Comparison of ENCODE assay signal across 21 cellular contexts in the genomic region with DNA sequence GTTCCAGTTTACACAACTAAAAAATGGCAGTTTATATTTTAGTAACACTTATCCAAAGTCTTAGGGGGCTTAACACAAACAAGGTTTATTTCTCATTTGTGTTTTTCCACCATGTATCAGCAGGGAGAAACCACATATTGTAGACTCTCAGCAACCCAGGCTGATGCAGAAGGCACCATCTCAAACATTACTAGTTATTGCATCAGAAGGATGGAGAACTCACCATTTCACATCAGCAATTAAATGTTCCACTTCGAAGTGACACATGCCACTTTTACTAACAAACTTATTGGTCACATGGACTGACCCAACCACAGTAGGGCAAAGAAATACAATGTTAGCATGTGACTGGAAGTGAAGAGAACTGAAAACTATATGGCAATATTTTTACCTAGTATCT.
"Had no signal": no experiment of that assay in that cellular context is flagged by ENCODE, and none has a peak within 500 bp of the region (broad histone marks: within the 10 kb centered on the region; RNA-seq: fewer than 3 reads in every experiment).

No MANE protein-coding gene starts in this region.

- H3K4me1 ChIP-seq: prostate gland, right atrium auricular region, tibial nerve had no signal

- H3K36me3 Mint-ChIP-seq: naive thymus-derived CD8-positive, alpha-beta T cell; stimulated activated effector memory CD8-positive, alpha-beta T cell treated with anti-CD3 and anti-CD28 coated beads, Interleukin-12 subunit alpha, Interleukin-12 subunit beta, amount 100 ng/mL, for 72 hours had no signal

- DNase-seq: cortex of kidney; effector CD4-positive, alpha-beta T cell; foreskin fibroblast; gastrocnemius medialis; head of caudate nucleus; left ventricle myocardium superior; lower lobe of right lung; naive thymus-derived CD8-positive, alpha-beta T cell; nephron progenitor cell; nucleus accumbens; stimulated activated CD4-positive, alpha-beta T cell treated with anti-CD3 and anti-CD28 coated beads, Interleukin-2, amount 100 ng/mL, for 24 hours; stimulated activated CD4-positive, alpha-beta T cell treated with anti-CD3 and anti-CD28 coated beads, Interleukin-4, amount 100 ng/mL, for 24 hours; stimulated activated naive CD4-positive, alpha-beta T cell treated with Interleukin-2 at 50 U/mL for 16 hours; upper lobe of left lung had no signal

- H3K27me3 ChIP-seq: gastrocnemius medialis, right atrium auricular region, tibial nerve, upper lobe of left lung had no signal

- H3K9me3 ChIP-seq: gastrocnemius medialis, lower lobe of right lung, prostate gland, right atrium auricular region, thoracic aorta, tibial nerve, upper lobe of left lung had no signal

- H3K4me1 Mint-ChIP-seq: naive thymus-derived CD8-positive, alpha-beta T cell; nephron progenitor cell; stimulated activated effector memory CD8-positive, alpha-beta T cell treated with anti-CD3 and anti-CD28 coated beads, Interleukin-12 subunit alpha, Interleukin-12 subunit beta, amount 100 ng/mL, for 72 hours had no signal

- H3K27ac Mint-ChIP-seq: naive thymus-derived CD8-positive, alpha-beta T cell; nephron progenitor cell; stimulated activated effector memory CD8-positive, alpha-beta T cell treated with anti-CD3 and anti-CD28 coated beads, Interleukin-12 subunit alpha, Interleukin-12 subunit beta, amount 100 ng/mL, for 72 hours had no signal

- H3K27ac ChIP-seq: gastrocnemius medialis, lower lobe of right lung, prostate gland, right atrium auricular region, thoracic aorta, tibial nerve, upper lobe of left lung had no signal

- H3K4me3 Mint-ChIP-seq: naive thymus-derived CD8-positive, alpha-beta T cell; nephron progenitor cell; stimulated activated effector memory CD8-positive, alpha-beta T cell treated with anti-CD3 and anti-CD28 coated beads, Interleukin-12 subunit alpha, Interleukin-12 subunit beta, amount 100 ng/mL, for 72 hours had no signal

- H3K9me3 Mint-ChIP-seq: naive thymus-derived CD8-positive, alpha-beta T cell; nephron progenitor cell; stimulated activated effector memory CD8-positive, alpha-beta T cell treated with anti-CD3 and anti-CD28 coated beads, Interleukin-12 subunit alpha, Interleukin-12 subunit beta, amount 100 ng/mL, for 72 hours had no signal

- H3K36me3 ChIP-seq: gastrocnemius medialis, lower lobe of right lung, prostate gland, right atrium auricular region, thoracic aorta, tibial nerve, upper lobe of left lung had no signal

- ATAC-seq: esophagus mucosa; gastrocnemius medialis; left ventricle myocardium superior; lower lobe of right lung; naive thymus-derived CD8-positive, alpha-beta T cell; sciatic nerve; stimulated activated effector memory CD8-positive, alpha-beta T cell treated with anti-CD3 and anti-CD28 coated beads, Interleukin-12 subunit alpha, Interleukin-12 subunit beta, amount 100 ng/mL, for 72 hours had no signal

- H3K4me3 ChIP-seq: gastrocnemius medialis, lower lobe of right lung, prostate gland, right atrium auricular region, thoracic aorta, tibial nerve, upper lobe of left lung had no signal
